ENCODE assay signal across 2 cellular contexts in genomic region chr16:11174141-11174540, GRCh38.
TF ChIP-seq lines count a peak whose summit lies in the region.

No MANE protein-coding gene starts in this region.

TF ChIP-seq in GM12891, 5 proteins besides CTCF, POLR2A, EP300 and RAD21:
- 0 out of 2 replicates have a peak, but pooled peaks have one; percentile 21 for TF ChIP-seq SPI1 (IDR thresholded peaks at IDR 0.05; ENCODE audit: low read depth, low read length)
- no peak for TF ChIP-seq PAX5 (IDR thresholded peaks at IDR 0.05; ENCODE audit: insufficient read depth, low read length, severe bottlenecking)

TF ChIP-seq in GM12878, 131 proteins besides CTCF, POLR2A, EP300 and RAD21:
- TF ChIP-seq CBX3 (IDR thresholded peaks at IDR 0.05; ENCODE audit: borderline replicate concordance, low read depth) (no peak), SPI1 (IDR thresholded peaks at IDR 0.05; ENCODE audit: borderline replicate concordance, insufficient read depth, low read depth, low read length) (peak; percentile 25; the same call in 1 of the 2 replicates), NFIC (IDR thresholded peaks at IDR 0.05; ENCODE audit: low read depth, low read length) (no peak)
TF ChIP-seq in GM12878: peak in this region for 1.
